In the genomic region with DNA sequence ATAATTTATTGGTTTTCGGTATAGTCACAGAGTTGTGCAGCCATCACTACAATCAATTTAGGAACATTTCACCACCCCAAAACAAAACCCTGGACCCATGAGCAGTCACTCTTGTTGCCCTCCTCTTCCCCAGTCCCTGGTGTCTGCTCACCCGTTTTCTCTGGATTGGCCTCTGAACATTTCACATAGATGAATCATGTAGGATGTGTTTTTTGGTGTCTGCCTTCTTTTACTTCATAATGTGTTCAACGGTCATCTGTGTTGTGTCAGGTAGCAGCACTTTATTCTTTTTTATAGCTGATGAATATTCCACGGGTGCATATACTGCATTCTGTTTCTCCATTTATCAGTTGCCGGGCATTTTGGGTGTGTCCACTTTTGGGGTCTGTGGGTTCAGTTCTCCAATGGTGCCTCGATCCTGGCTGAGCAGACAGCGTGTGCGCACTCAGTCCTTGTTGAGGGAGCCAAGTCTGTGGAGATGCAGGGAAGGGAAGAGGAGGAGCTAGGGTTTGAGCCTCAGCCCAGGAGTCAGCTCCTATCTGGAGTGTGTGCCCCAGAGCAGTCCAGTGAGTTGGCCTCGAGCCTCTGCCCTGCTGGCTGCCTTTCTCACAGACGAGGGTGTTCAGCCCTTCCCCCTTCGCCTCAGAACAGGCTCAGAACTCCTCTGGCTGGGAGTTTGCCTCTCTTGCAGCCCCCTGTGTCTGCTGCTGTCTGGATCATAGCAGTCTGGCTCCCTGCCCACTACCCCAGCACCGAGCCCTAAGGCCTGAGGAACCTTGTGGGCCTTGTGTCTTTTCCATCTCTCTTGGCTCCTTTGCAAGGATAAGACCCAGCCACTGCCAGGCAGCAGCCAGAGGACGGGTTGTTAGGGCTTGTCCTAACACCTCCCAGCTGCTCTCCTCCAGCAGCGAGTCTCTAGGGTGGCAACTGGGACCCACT, we compare ENCODE assay signal across 8 cellular contexts. TPM values are rescaled to one million over a fixed set of nuclear protein-coding genes. Genes with fewer than 3 reads are reported as not detected.
DNase-seq lines count a peak whose midpoint lies in the region; ATAC-seq, FAIRE-seq and TF ChIP-seq lines count a peak whose summit lies in the region.

No MANE protein-coding gene starts in this region.

- H3K9me3 ChIP-seq in OCI-LY7 (ENCODE audit: low read length) (no peaks in the 10 kb centered on the region; the same call in 1 of the 2 replicates), H1 (ENCODE audit: insufficient read depth in 2 of 2, low read depth in 1 of 2, low read length in 1 of 2) (no peaks in the 10 kb centered on the region), muscle layer of duodenum (ENCODE audit: control insufficient read depth in 1 of 2, low read length in 2 of 2) (no peaks in the 10 kb centered on the region)

- H4K20me1 ChIP-seq in OCI-LY7 (ENCODE audit: insufficient read depth, low read length) (no peaks in the 10 kb centered on the region), H1 (replicated peaks in 1 of 2; ENCODE audit: control insufficient read depth in 1 of 2, insufficient read depth in 2 of 2, low read length in 2 of 2) (peaks cover 4 to 5% of the 10 kb centered on the region in 2 experiments)

- H3K23ac ChIP-seq in H1 (ENCODE audit: insufficient read length), result no peak overlapping the region

- H4K91ac ChIP-seq in H1 (replicated peaks; ENCODE audit: insufficient read length, low read length), result no peak overlapping the region

- H2AFZ ChIP-seq in OCI-LY7 (ENCODE audit: low read length) (no peak overlapping the region), H1 (ENCODE audit: low read length) (no peak overlapping the region)

- H3K36me3 ChIP-seq in OCI-LY7 (ENCODE audit: insufficient read depth, low read length) (peaks cover 55% of the 10 kb centered on the region), H1 (ENCODE audit: control insufficient read depth in 2 of 4, insufficient read depth in 4 of 4, low read length in 3 of 4) (peaks cover 9 to 50% (median 25%) of the 10 kb centered on the region in 4 experiments; a peak in 7 of 8 replicates), muscle layer of duodenum (ENCODE audit: control insufficient read depth in 1 of 2, insufficient read depth in 2 of 2, low read length in 2 of 2) (peaks cover 24 to 37% of the 10 kb centered on the region in 2 donors)

- peaks cover 7% of the 10 kb centered on the region; the same call in 1 of the 2 replicates for H3K79me1 ChIP-seq in H1 (ENCODE audit: low read depth, low read length)

- no peak overlapping the region for H2BK20ac ChIP-seq in H1 (ENCODE audit: low read length)

- peak; percentile 69 for DNase-seq in Ammon's horn (ENCODE audit: low spot score)
- DNase-seq in OCI-LY7 (ENCODE audit: low spot score), result no peak
- no peak for DNase-seq in H1 (ENCODE audit: low read depth in 1 of 2, low spot score in 2 of 2)
- no peak for DNase-seq in GF-D8 (lab: John Stamatoyannopoulos, UW)
- DNase-seq in cortex of kidney (lab: John Stamatoyannopoulos, UW), result no peak

- no peak overlapping the region for H3K4ac ChIP-seq in H1 (replicated peaks; ENCODE audit: insufficient read length, low read depth, low read length)

- 84% methylated on average over 14 of the region's 14 CpGs; no CpG with 5 or more reads in 1 of the 2 experiments for WGBS in H1 (ENCODE audit: extremely low coverage in 1 of 2, insufficient coverage in 1 of 2, insufficient read length in 1 of 2, insufficient replicate concordance in 2 of 2, low coverage in 1 of 2, low lambda C conversion rate in 2 of 2, missing lambda C conversion rate in 1 of 2), 2 experiments

- H3K4me3 ChIP-seq in OCI-LY7 (ENCODE audit: low read depth, low read length, poor library complexity, severe bottlenecking) (peak overlapping the region; percentile 91), H1 (ENCODE audit: extremely low read depth in 1 of 4, insufficient read depth in 2 of 4, low read depth in 3 of 4, low read length in 4 of 4) (no peak overlapping the region), muscle layer of duodenum (ENCODE audit: low read depth in 1 of 2, low read length in 2 of 2) (peak overlapping the region; percentile 44 to 73)

- no peak overlapping the region for H2AK5ac ChIP-seq in H1 (ENCODE audit: low read depth, low read length)

- no peak for FAIRE-seq in H1 (lab: Jason Lieb, UNC)

- no peak for TF ChIP-seq EP300 in H1 (IDR thresholded peaks at IDR 0.05; ENCODE audit: borderline replicate concordance in 1 of 2, low read depth in 2 of 2, low read length in 2 of 2)

- TF ChIP-seq POLR2A in H1 (IDR thresholded peaks at IDR 0.05; ENCODE audit: control extremely low read depth in 1 of 2, low read depth in 2 of 2, low read length in 2 of 2), result no peak

- intact Hi-C loops in OCI-LY7 (cut with micrococcal nuclease; ENCODE audit: unreplicated experiment), result loop anchor here (5.0 kb wide), 1 partner anchor 357 kb away; the partner anchor contains the start of gene XPO1

- H3K27ac ChIP-seq in OCI-LY7 (ENCODE audit: low read depth, low read length, poor library complexity, severe bottlenecking) (no peak overlapping the region), H1 (ENCODE audit: low read depth, low read length) (no peak overlapping the region), muscle layer of duodenum (ENCODE audit: low read length) (peak overlapping the region; percentile 60)

- TF ChIP-seq RAD21 in H1 (IDR thresholded peaks at IDR 0.05 in 1 of 2, conservative IDR thresholded peaks at IDR 0.05 in 1 of 2; ENCODE audit: low read depth in 2 of 2, low read length in 2 of 2), result no peak

- no peaks in the 10 kb centered on the region for H3K9me2 ChIP-seq in OCI-LY7 (ENCODE audit: insufficient read depth, low read length)

- peak overlapping the region; percentile 81 for H3K4me2 ChIP-seq in OCI-LY7 (ENCODE audit: low read length)
- no peak overlapping the region for H3K4me2 ChIP-seq in H1 (ENCODE audit: insufficient read depth in 1 of 2, low read depth in 2 of 2, low read length in 2 of 2)

- peaks cover 32% of the 10 kb centered on the region for H3K4me1 ChIP-seq in OCI-LY7 (ENCODE audit: insufficient read depth, low read length, poor library complexity, severe bottlenecking)
- peaks cover 6 to 11% (median 8%) of the 10 kb centered on the region in 4 experiments; a peak in 6 of 7 replicates for H3K4me1 ChIP-seq in H1 (replicated peaks in 1 of 4; ENCODE audit: control insufficient read depth in 3 of 4, insufficient read depth in 4 of 4, low read length in 3 of 4)
- H3K4me1 ChIP-seq in muscle layer of duodenum (ENCODE audit: control insufficient read depth in 1 of 2, insufficient read depth in 2 of 2, low read length in 2 of 2), result peaks cover 32 to 39% of the 10 kb centered on the region in 2 donors

- H3K14ac ChIP-seq in H1 (ENCODE audit: insufficient read length), result no peak overlapping the region

- BruUV-seq in OCI-LY7 (replicated peaks; lab: Mats Ljungman, UMichigan), result no TSS peak

- ATAC-seq in GM19324 (IDR thresholded peaks at IDR 0.05; ENCODE audit: low FRiP score, unreplicated experiment), result no peak
- no peak for ATAC-seq in HG02852 (IDR thresholded peaks at IDR 0.05; ENCODE audit: unreplicated experiment)

- POLR2A ChIA-PET in OCI-LY7 (lab: Charles Lee) (interaction anchor here (0.9 kb wide), 1 partner anchor 159 kb away, joined by 3 read pairs; no protein-coding TSS in a partner anchor), H1 (lab: Charles Lee; ENCODE audit: partially characterized antibody) (interaction anchor here (1.6 kb wide), 1 partner anchor 113 kb away, joined by 4 read pairs; no protein-coding TSS in a partner anchor)

- CTCF ChIA-PET in OCI-LY7 (lab: Charles Lee; ENCODE audit: unreplicated experiment), result no interaction called here
- CTCF ChIA-PET in H1 (lab: Charles Lee; ENCODE audit: partially characterized antibody), result no interaction called here

- no peak for TF ChIP-seq CTCF in OCI-LY7 (conservative IDR thresholded peaks at IDR 0.05; ENCODE audit: low read length)
- no peak for TF ChIP-seq CTCF in H1 (IDR thresholded peaks at IDR 0.05; ENCODE audit: control extremely low read depth in 1 of 3, insufficient read depth in 1 of 3, low read depth in 1 of 3, low read length in 3 of 3)

- H2BK15ac ChIP-seq in H1 (ENCODE audit: low read length), result no peak overlapping the region

- H4K8ac ChIP-seq in H1 (ENCODE audit: extremely low read depth, insufficient read depth, low read length), result no peak overlapping the region

- no peak overlapping the region; a peak in 1 of 7 replicates for H3K9ac ChIP-seq in H1 (replicated peaks in 1 of 4; ENCODE audit: extremely low read depth in 1 of 4, low read depth in 3 of 4, low read length in 3 of 4)

- H2BK120ac ChIP-seq in H1 (replicated peaks; ENCODE audit: low read depth, low read length), result no peak overlapping the region

- peaks cover 10% of the 10 kb centered on the region for H3K23me2 ChIP-seq in H1 (ENCODE audit: low read depth, low read length)

- H2BK12ac ChIP-seq in H1 (ENCODE audit: low read depth, low read length), result no peak overlapping the region

- H3K79me2 ChIP-seq in OCI-LY7 (ENCODE audit: insufficient read depth, low read depth, low read length) (peaks cover 7% of the 10 kb centered on the region; the same call in 1 of the 2 replicates), H1 (ENCODE audit: control insufficient read depth in 1 of 2, insufficient read depth in 2 of 2, low read length in 2 of 2) (peaks cover 3 to 7% of the 10 kb centered on the region in 2 experiments; a peak in 1 of 4 replicates)

- peaks cover 0 to 5% (median under 1%) of the 10 kb centered on the region in 4 experiments; a peak in 6 of 7 replicates for H3K27me3 ChIP-seq in H1 (replicated peaks in 1 of 4; ENCODE audit: control insufficient read depth in 3 of 4, extremely low read depth in 1 of 4, insufficient read depth in 3 of 4, low read length in 3 of 4)
- H3K27me3 ChIP-seq in muscle layer of duodenum (ENCODE audit: low read depth, low read length), result no peaks in the 10 kb centered on the region

- H3K56ac ChIP-seq in H1 (replicated peaks; ENCODE audit: insufficient read length, low read depth, low read length), result no peak overlapping the region

- peak overlapping the region; percentile 45; the same call in 1 of the 2 replicates for H2BK5ac ChIP-seq in H1 (ENCODE audit: low read depth, low read length)

- H4K5ac ChIP-seq in H1 (ENCODE audit: insufficient read length, low read depth, low read length), result no peak overlapping the region

- no peak overlapping the region for H3K18ac ChIP-seq in H1 (ENCODE audit: extremely low read depth, low read length)

TF ChIP-seq in H1, 55 proteins besides CTCF, POLR2A, EP300 and RAD21 (continues in another document):
- TF ChIP-seq ASH2L (IDR thresholded peaks at IDR 0.05; ENCODE audit: low read length), result no peak
- no peak for TF ChIP-seq GTF2F1 (IDR thresholded peaks at IDR 0.05; ENCODE audit: borderline replicate concordance, low read depth, low read length)

RNA-seq across cellular contexts. Expression of gene C2orf74, which starts 18.0 kb away (rescaled TPM):
- 6.4 and 7.0 TPM in 2 replicates for total RNA-seq in OCI-LY7 (2014; rRNA removed; shearing (Covaris generic))
- total RNA-seq in OCI-LY7 (2022), result 9.3 and 11.5 TPM in 2 replicates
- 9.0 and 9.3 TPM in 2 replicates for total RNA-seq in H1 (2021; fragmentation: NEBNext Ultra II Directional; extraction: Animal tissue kit (Norgen Biotek cat#: 25700))
- 1.7 and 2.6 TPM in 2 replicates for polyA plus RNA-seq in H1 (2011; rRNA removed)
- polyA plus RNA-seq in H1 (2011; cell fraction: cytosol; rRNA removed), result 9.0 TPM
- polyA plus RNA-seq in H1 (2011; cell fraction: nucleus; rRNA removed), result 1.1 TPM
- polyA plus RNA-seq in H1 (2012, experiment 1 of 2), result 7.9 to 14.7 TPM (median 8.5 TPM) in 4 replicates
- 0.52 TPM for polyA plus RNA-seq in H1 (2012, experiment 2 of 2)
- polyA plus RNA-seq in H1 (2013, experiment 1 of 2), result 11.9 TPM
- polyA plus RNA-seq in H1 (2013, experiment 2 of 2), result 13.1 TPM
- 0.68 and 0.82 TPM in 2 replicates for polyA minus RNA-seq in H1 (2011; rRNA and poly(A)+ RNA removed)
- 4.3 TPM for polyA minus RNA-seq in H1 (2011; cell fraction: cytosol; rRNA and poly(A)+ RNA removed)
- polyA minus RNA-seq in H1 (2011; cell fraction: nucleus; rRNA and poly(A)+ RNA removed), result 2.9 TPM

Comparison
In these comparisons a context has a peak if more than half of its experiments do, and no peak if none do; other contexts are left out.
1. H3K4me3 ChIP-seq: peak in OCI-LY7 (single experiment) and muscle layer of duodenum (2 of 2); none in H1 (0 of 4).